In genomic region chr3:5126586-5126985, GRCh38 we compare ENCODE assay signal across 1 cellular context.
TF ChIP-seq lines count a peak whose summit lies in the region.

No MANE protein-coding gene starts in this region.

TF ChIP-seq in K562, 482 proteins besides CTCF, POLR2A, EP300 and RAD21 (continued from another document):
- no peak for TF ChIP-seq AFF4 (CRISPR knock-in tag; IDR thresholded peaks at IDR 0.05)
- peak; percentile 41; the same call in 1 of the 2 replicates for TF ChIP-seq JUND (IDR thresholded peaks at IDR 0.05; ENCODE audit: borderline replicate concordance, low read depth, low read length)
- TF ChIP-seq JUND (tag; IDR thresholded peaks at IDR 0.05; ENCODE audit: borderline replicate concordance, low read depth, low read length) = no peak
- TF ChIP-seq SMAD1 (IDR thresholded peaks at IDR 0.05; ENCODE audit: low read depth, low read length, partially characterized antibody) = no peak
- no peak for TF ChIP-seq SMARCC2 (IDR thresholded peaks at IDR 0.05; ENCODE audit: low read depth)
- TF ChIP-seq ZBTB33 (CRISPR knock-in tag; IDR thresholded peaks at IDR 0.05) = no peak
- peak; percentile 39; the same call in 1 of the 2 replicates for TF ChIP-seq MEF2A (IDR thresholded peaks at IDR 0.05; ENCODE audit: control insufficient read depth, low read depth, low read length)
- peak; percentile 25 for TF ChIP-seq TFE3 (CRISPR knock-in tag; IDR thresholded peaks at IDR 0.05)
- peak; percentile 50; the same call in 1 of the 2 replicates for TF ChIP-seq BHLHE40 (IDR thresholded peaks at IDR 0.05; ENCODE audit: low read length)
- no peak for TF ChIP-seq ZBTB34 (CRISPR knock-in tag; IDR thresholded peaks at IDR 0.05)
- TF ChIP-seq ZNF395 (CRISPR knock-in tag; IDR thresholded peaks at IDR 0.05) = no peak
- peak; percentile 30; the same call in 1 of the 2 replicates for TF ChIP-seq DPF2 (IDR thresholded peaks at IDR 0.05)
- TF ChIP-seq SREBF2 (CRISPR knock-in tag; IDR thresholded peaks at IDR 0.05) = no peak
- TF ChIP-seq MITF (IDR thresholded peaks at IDR 0.05) = peak; percentile 36; the same call in 1 of the 2 replicates
- no peak for TF ChIP-seq SPI1 (IDR thresholded peaks at IDR 0.05; ENCODE audit: borderline replicate concordance, low read depth, low read length)
- TF ChIP-seq ZNF23 (CRISPR knock-in tag; IDR thresholded peaks at IDR 0.05) = no peak
- no peak for TF ChIP-seq FUS (optimal IDR thresholded peaks at IDR 0.05; ENCODE audit: low read depth, low read length)
- no peak for TF ChIP-seq CEBPG (CRISPR knock-in tag; IDR thresholded peaks at IDR 0.05)
- TF ChIP-seq CEBPG (tag; conservative IDR thresholded peaks at IDR 0.05 in 1 of 2, IDR thresholded peaks at IDR 0.05 in 1 of 2) = peak; percentile 99 to 100
- TF ChIP-seq NR2C2 (CRISPR knock-in tag; IDR thresholded peaks at IDR 0.05) = no peak
- TF ChIP-seq NR2C2 (tag; IDR thresholded peaks at IDR 0.05) = peak; percentile 43
- peak; percentile 28; the same call in 1 of the 2 replicates for TF ChIP-seq ZFP1 (CRISPR knock-in tag; IDR thresholded peaks at IDR 0.05)
- 0 out of 2 replicates have a peak, but pooled peaks have one; percentile 12 for TF ChIP-seq FOXM1 (IDR thresholded peaks at IDR 0.05; ENCODE audit: low read depth)
- TF ChIP-seq FOXM1 (CRISPR knock-in tag; IDR thresholded peaks at IDR 0.05; ENCODE audit: low read depth) = no peak
- TF ChIP-seq CBFB (CRISPR knock-in tag; IDR thresholded peaks at IDR 0.05) = no peak
- no peak for TF ChIP-seq SIN3A (IDR thresholded peaks at IDR 0.05; ENCODE audit: borderline replicate concordance in 2 of 2, control insufficient read depth in 1 of 2, low read depth in 2 of 2, low read length in 2 of 2)
- peak; percentile 85 for TF ChIP-seq FOSL1 (tag; conservative IDR thresholded peaks at IDR 0.05)
- TF ChIP-seq ZNF79 (CRISPR knock-in tag; IDR thresholded peaks at IDR 0.05; ENCODE audit: low read depth) = no peak
- peak; percentile 68; the same call in 1 of the 2 replicates for TF ChIP-seq ATF3 (IDR thresholded peaks at IDR 0.05)
- no peak for TF ChIP-seq ATF3 (CRISPR knock-in tag; conservative IDR thresholded peaks at IDR 0.05)
- TF ChIP-seq ZNF445 (CRISPR knock-in tag; IDR thresholded peaks at IDR 0.05; ENCODE audit: low read depth) = no peak
